7 cellular contexts compared by ENCODE assay signal in the genomic region with DNA sequence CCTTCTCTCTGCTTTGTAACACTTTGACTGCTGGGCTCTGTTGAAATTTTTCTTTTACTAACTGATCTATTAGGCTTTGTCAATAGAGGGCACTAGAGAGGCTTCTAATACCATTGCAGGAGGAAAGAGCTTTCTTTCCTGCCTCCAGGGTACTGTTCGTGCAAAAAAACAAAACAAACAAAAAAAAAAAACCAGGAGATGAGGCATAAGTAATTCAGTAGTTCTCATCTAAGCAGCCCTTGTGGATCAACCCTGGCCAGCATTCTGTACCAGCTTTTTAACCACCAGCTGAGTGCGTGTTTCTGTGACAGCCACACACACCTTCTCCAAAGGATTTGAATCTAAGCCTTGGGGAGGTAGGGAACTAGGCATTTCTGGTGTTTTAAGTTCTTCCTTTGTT.
DNase-seq lines count a peak whose midpoint lies in the region; ATAC-seq and TF ChIP-seq lines count a peak whose summit lies in the region.

No MANE protein-coding gene starts in this region.

- DNase-seq in GM12864 (ENCODE audit: low read depth) (no peak), NCI-H226 (peak; percentile 15), brain pericyte (ENCODE audit: low read depth, low spot score) (peak; percentile 8), medulla oblongata (ENCODE audit: extremely low spot score) (peak; percentile 22), mesenteric fat pad (ENCODE audit: low spot score) (no peak)

- no peak overlapping the region for H3K4me3 ChIP-seq in GM12864 (ENCODE audit: low read depth, low read length)

- ATAC-seq in HG02759 (IDR thresholded peaks at IDR 0.05; ENCODE audit: unreplicated experiment), result peak; percentile 76
- no peak for ATAC-seq in GM21737 (IDR thresholded peaks at IDR 0.05; ENCODE audit: unreplicated experiment)

- TF ChIP-seq CTCF in GM12864 (IDR thresholded peaks at IDR 0.05; ENCODE audit: low read depth, low read length, missing control alignments), result peak; percentile 68

Comparison
In these comparisons a context has a peak if more than half of its experiments do, and no peak if none do; other contexts are left out.
1. DNase-seq: peak in NCI-H226 (single experiment), brain pericyte (single experiment) and medulla oblongata (single experiment); none in GM12864 (single experiment) and mesenteric fat pad (single experiment).